ENCODE assay signal across 11 cellular contexts in genomic region chr17:76191891-76192290, GRCh38. TPM values are rescaled to one million over a fixed set of nuclear protein-coding genes. Genes with fewer than 3 reads are reported as not detected.
DNase-seq lines count a peak whose midpoint lies in the region; ATAC-seq and TF ChIP-seq lines count a peak whose summit lies in the region.
"Had no signal": no experiment of that assay in that cellular context is flagged by ENCODE, and none has a peak within 500 bp of the region (broad histone marks: within the 10 kb centered on the region; RNA-seq: fewer than 3 reads in every experiment).

No MANE protein-coding gene starts in this region.

- no peaks in the 10 kb centered on the region for H3K27me3 ChIP-seq in spleen (replicated peaks in 1 of 7)

- no peaks in the 10 kb centered on the region for H3K9me3 ChIP-seq in spleen

- peak overlapping the region; percentile 61 for H3K4me3 Mint-ChIP-seq in activated CD4-positive, alpha-beta T cell treated with anti-CD3 and anti-CD28 coated beads for 36 hours
- peak overlapping the region; percentile 38 for H3K4me3 Mint-ChIP-seq in activated B cell treated with CpG ODN at 0.5 μM for 24 hours
- no peak overlapping the region for H3K4me3 Mint-ChIP-seq in nephron progenitor cell

- no peaks in the 10 kb centered on the region for H3K27me3 Mint-ChIP-seq in activated CD4-positive, alpha-beta T cell treated with anti-CD3 and anti-CD28 coated beads for 36 hours
- no peaks in the 10 kb centered on the region for H3K27me3 Mint-ChIP-seq in activated B cell treated with CpG ODN at 0.5 μM for 24 hours
- peaks cover 7% of the 10 kb centered on the region for H3K27me3 Mint-ChIP-seq in nephron progenitor cell (ENCODE audit: low read depth, poor library complexity)

- peak; percentile 79 for ATAC-seq in activated CD4-positive, alpha-beta T cell treated with anti-CD3 and anti-CD28 coated beads for 36 hours
- peak; percentile 51 for ATAC-seq in HG02798 (IDR thresholded peaks at IDR 0.05; ENCODE audit: poor library complexity, unreplicated experiment)
- ATAC-seq in activated B cell treated with CpG ODN at 0.5 μM for 24 hours (ENCODE audit: low read depth): peak; percentile 80

- POLR2A ChIA-PET in activated CD4-positive, alpha-beta T cell treated with anti-CD3 and anti-CD28 coated beads for 36 hours (lab: Charles Lee): interaction anchor here (0.6 to 3.1 kb wide), 12 partner anchors 10 to 406 kb away, joined by 3 to 29 read pairs (median 9); partner anchors contain the start of gene UBALD2
- POLR2A ChIA-PET in activated B cell treated with CpG ODN at 0.5 μM for 24 hours (lab: Charles Lee): interaction anchor here (0.6 to 18.1 kb wide), 12 partner anchors 9 to 88 kb away, joined by 3 to 481 read pairs (median 6); partner anchors contain the start of gene UBALD2

- H3K9me3 Mint-ChIP-seq in activated CD4-positive, alpha-beta T cell treated with anti-CD3 and anti-CD28 coated beads for 36 hours (ENCODE audit: low read depth): no peaks in the 10 kb centered on the region
- no peaks in the 10 kb centered on the region for H3K9me3 Mint-ChIP-seq in activated B cell treated with CpG ODN at 0.5 μM for 24 hours
- H3K9me3 Mint-ChIP-seq in nephron progenitor cell: no peaks in the 10 kb centered on the region

- DNase-seq in activated CD4-positive, alpha-beta T cell treated with anti-CD3 and anti-CD28 coated beads for 36 hours: peak; percentile 63
- DNase-seq in activated CD4-positive, alpha-beta T cell treated with anti-CD3 and anti-CD28 coated beads, Interleukin-2, amount 50 U/mL, for 48 hours: no peak
- DNase-seq in activated B cell treated with CpG ODN at 0.5 μM for 24 hours: no peak
- DNase-seq in spleen: no peak
- DNase-seq in nephron progenitor cell: no peak
- no peak for DNase-seq in iPS-NIHi7 (ENCODE audit: extremely low spot score)
- DNase-seq in COLO829 (ENCODE audit: low spot score): no peak
- DNase-seq: 8988T, H7, NCI-H69 had no signal

- H3K4me1 ChIP-seq in spleen: peaks cover 0 to 62% (median 21%) of the 10 kb centered on the region in 6 donors

- WGBS in spleen, 5 donors: 6 to 17% (median 12%) methylated on average over 6 of the region's 6 CpGs

- intact Hi-C loops in activated CD4-positive, alpha-beta T cell treated with anti-CD3 and anti-CD28 coated beads for 36 hours (cut with DNase I, micrococcal nuclease): loop anchor here (1.0 to 5.0 kb wide), 9 partner anchors 7 to 545 kb away; partner anchors contain the start of genes MFSD11 (in 1 of the 2), SRSF2 (in 1 of the 2) and UNK (in 1 of the 2)
- intact Hi-C loops in activated B cell treated with CpG ODN at 0.5 μM for 24 hours (cut with micrococcal nuclease) (loop anchor here (2.0 kb wide), 1 partner anchor 73 kb away; the partner anchor contains the start of gene UBALD2), spleen (cut with DNase I; ENCODE audit: low total_unique reads) (no loop called here)

- TF ChIP-seq CTCF in activated B cell treated with CpG ODN at 0.5 μM for 24 hours (IDR thresholded peaks at IDR 0.05) (no peak), spleen (IDR thresholded peaks at IDR 0.05 in 8 of 11, conservative IDR thresholded peaks at IDR 0.05 in 3 of 11) (no peak), nephron progenitor cell (IDR thresholded peaks at IDR 0.05) (no peak)

- no peak for TF ChIP-seq POLR2A in spleen (IDR thresholded peaks at IDR 0.05)

- H3K27ac ChIP-seq in spleen: peak overlapping the region; percentile 48 to 83 (median 73)

- CTCF ChIA-PET in activated CD4-positive, alpha-beta T cell treated with anti-CD3 and anti-CD28 coated beads for 36 hours (lab: Charles Lee): interaction anchor here (0.7 to 5.6 kb wide), 15 partner anchors 12 to 88 kb away, joined by 3 to 87 read pairs (median 4); no protein-coding TSS in a partner anchor
- CTCF ChIA-PET in activated B cell treated with CpG ODN at 0.5 μM for 24 hours (lab: Charles Lee): interaction anchor here (1.0 to 1.8 kb wide), 5 partner anchors 10 to 88 kb away, joined by 3 to 6 read pairs (median 4); no protein-coding TSS in a partner anchor

- peaks cover 79% of the 10 kb centered on the region for H3K4me1 Mint-ChIP-seq in activated CD4-positive, alpha-beta T cell treated with anti-CD3 and anti-CD28 coated beads for 36 hours
- H3K4me1 Mint-ChIP-seq in activated B cell treated with CpG ODN at 0.5 μM for 24 hours: peaks cover 41% of the 10 kb centered on the region
- H3K4me1 Mint-ChIP-seq in nephron progenitor cell: peaks cover 22% of the 10 kb centered on the region

- H3K36me3 Mint-ChIP-seq in activated CD4-positive, alpha-beta T cell treated with anti-CD3 and anti-CD28 coated beads for 36 hours (ENCODE audit: low read depth): peaks cover 21% of the 10 kb centered on the region
- H3K36me3 Mint-ChIP-seq in activated B cell treated with CpG ODN at 0.5 μM for 24 hours (ENCODE audit: low read depth) (no peaks in the 10 kb centered on the region), nephron progenitor cell (ENCODE audit: low read depth) (no peaks in the 10 kb centered on the region)

- H3K4me3 ChIP-seq in spleen: no peak overlapping the region

- H3K27ac Mint-ChIP-seq in activated CD4-positive, alpha-beta T cell treated with anti-CD3 and anti-CD28 coated beads for 36 hours: peak overlapping the region; percentile 96
- H3K27ac Mint-ChIP-seq in activated B cell treated with CpG ODN at 0.5 μM for 24 hours (peak overlapping the region; percentile 69), nephron progenitor cell (no peak overlapping the region)

- no peaks in the 10 kb centered on the region for H3K36me3 ChIP-seq in spleen

RNA-seq across cellular contexts. Expression of gene RNF157, which starts 48.4 kb away (rescaled TPM):
- 10 to 100 TPM; 24.0 to 39.4 TPM for total RNA-seq in activated CD4-positive, alpha-beta T cell treated with anti-CD3 and anti-CD28 coated beads for 36 hours
- 3.1 and 3.5 TPM in 2 replicates for total RNA-seq in activated B cell treated with CpG ODN at 0.5 μM for 24 hours
- 10 to 100 TPM in 3 of 7 donors, 1 to 10 TPM in 4; 6.8 to 13.0 (median 8.6) TPM for total RNA-seq in spleen
- 1 to 10 TPM in 2 of 3 donors, under 1 TPM in 1; 0.89 to 2.0 (median 1.1) TPM for polyA plus RNA-seq in spleen

RNA-seq across cellular contexts. Expression of gene FOXJ1, which starts 50.8 kb away (rescaled TPM):
- total RNA-seq in activated CD4-positive, alpha-beta T cell treated with anti-CD3 and anti-CD28 coated beads for 36 hours: under 1 TPM; 0.47 to 0.53 TPM
- 0.39 and 0.44 TPM in 2 replicates for total RNA-seq in activated B cell treated with CpG ODN at 0.5 μM for 24 hours
- total RNA-seq in spleen: under 1 TPM in 1 of 7 donors, not detected in 6; 0.13 TPM
- under 1 TPM in 1 of 3 donors, not detected in 2; 0.05 TPM for polyA plus RNA-seq in spleen
